Comparison of ENCODE assay signal across 9 cellular contexts in genomic region chr20:21505161-21505809, GRCh38. TPM values are rescaled to one million over a fixed set of nuclear protein-coding genes. Genes with fewer than 3 reads are reported as not detected.
DNase-seq lines count a peak whose midpoint lies in the region; ATAC-seq, FAIRE-seq and TF ChIP-seq lines count a peak whose summit lies in the region.
"Had no signal": no experiment of that assay in that cellular context is flagged by ENCODE, and none has a peak within 500 bp of the region (broad histone marks: within the 10 kb centered on the region; RNA-seq: fewer than 3 reads in every experiment).

No MANE protein-coding gene starts in this region.

- peaks cover 44 to 99% (median 71%) of the 10 kb centered on the region in 3 donors for H3K27me3 ChIP-seq in stomach

- H3K4me1 Mint-ChIP-seq in activated T-helper 1 cell treated with anti-CD3 and anti-CD28 coated beads, Interleukin-12 subunit alpha, Interleukin-12 subunit beta, Interleukin-2, Interleukin-4 antibody, amounts not matched to agents 30 ng/mL and 10 ng/mL and 1 ng/mL, durations not matched to agents 14 hours and 24 hours and 36 hours (ENCODE audit: low read depth) = peaks cover 25% of the 10 kb centered on the region
- peaks cover 23% of the 10 kb centered on the region for H3K4me1 Mint-ChIP-seq in neural crest cell

- WGBS in stomach, 5 donors = 2 to 5% (median 2%) methylated on average over 22 to 36 of the region's 36 CpGs

- intact Hi-C loops in OCI-LY7 (cut with micrococcal nuclease; ENCODE audit: unreplicated experiment) = loop anchor here (1.0 to 5.0 kb wide), 4 partner anchors 269 to 668 kb away; no protein-coding TSS in a partner anchor
- intact Hi-C loops in activated T-helper 1 cell treated with anti-CD3 and anti-CD28 coated beads, Interleukin-12 subunit alpha, Interleukin-12 subunit beta, Interleukin-2, Interleukin-4 antibody, amounts not matched to agents 30 ng/mL and 10 ng/mL and 1 ng/mL, durations not matched to agents 14 hours and 24 hours and 36 hours (cut with micrococcal nuclease) = loop anchor here (1.0 to 2.0 kb wide), 4 partner anchors 269 to 645 kb away; no protein-coding TSS in a partner anchor
- intact Hi-C loops in stomach (cut with DNase I; ENCODE audit: low total_unique reads) = loop anchor here (5.0 kb wide), 3 partner anchors 268 to 663 kb away; no protein-coding TSS in a partner anchor

- H3K36me3 Mint-ChIP-seq in activated T-helper 1 cell treated with anti-CD3 and anti-CD28 coated beads, Interleukin-12 subunit alpha, Interleukin-12 subunit beta, Interleukin-2, Interleukin-4 antibody, amounts not matched to agents 30 ng/mL and 10 ng/mL and 1 ng/mL, durations not matched to agents 14 hours and 24 hours and 36 hours (ENCODE audit: low read depth) = peaks cover 7% of the 10 kb centered on the region
- H3K36me3 Mint-ChIP-seq in neural crest cell (ENCODE audit: low read depth) = no peaks in the 10 kb centered on the region

- peak; percentile 40 for ATAC-seq in HG02885 (IDR thresholded peaks at IDR 0.05; ENCODE audit: poor library complexity, unreplicated experiment)

- DNase-seq in D721Med (ENCODE audit: insufficient read length, low spot score) = no peak
- DNase-seq in OCI-LY7 (ENCODE audit: low spot score) = peak; percentile 60
- DNase-seq in activated T-helper 1 cell treated with anti-CD3 and anti-CD28 coated beads, Interleukin-12 subunit alpha, Interleukin-12 subunit beta, Interleukin-2, Interleukin-4 antibody, amounts not matched to agents 30 ng/mL and 10 ng/mL and 1 ng/mL, durations not matched to agents 14 hours and 24 hours and 36 hours (ENCODE audit: low spot score) = peak; percentile 60
- peak; percentile 51 for DNase-seq in fibroblast of pulmonary artery (ENCODE audit: low read depth)
- peak; percentile 92 for DNase-seq in neural crest cell (ENCODE audit: low read depth, low spot score)
- peak; percentile 78 for DNase-seq in stomach
- no peak for DNase-seq in cerebellar nuclear complex (lab: John Stamatoyannopoulos, UW)

- no peak for TF ChIP-seq EP300 in stomach (IDR thresholded peaks at IDR 0.05)

- POLR2A ChIA-PET in OCI-LY7 (lab: Charles Lee) = no interaction called here

- no peak overlapping the region for H2AFZ ChIP-seq in OCI-LY7 (ENCODE audit: low read length)

- no peak overlapping the region for H3K4me2 ChIP-seq in OCI-LY7 (ENCODE audit: low read length)

- H3K27me3 Mint-ChIP-seq in activated T-helper 1 cell treated with anti-CD3 and anti-CD28 coated beads, Interleukin-12 subunit alpha, Interleukin-12 subunit beta, Interleukin-2, Interleukin-4 antibody, amounts not matched to agents 30 ng/mL and 10 ng/mL and 1 ng/mL, durations not matched to agents 14 hours and 24 hours and 36 hours (ENCODE audit: insufficient read depth) = peaks cover 51% of the 10 kb centered on the region
- peaks cover 93% of the 10 kb centered on the region for H3K27me3 Mint-ChIP-seq in neural crest cell (ENCODE audit: low read depth)

- H3K4me3 ChIP-seq in OCI-LY7 (ENCODE audit: low read depth, low read length, poor library complexity, severe bottlenecking) = no peak overlapping the region
- peak overlapping the region; percentile 46 for H3K4me3 ChIP-seq in fibroblast of pulmonary artery (replicated peaks; ENCODE audit: low read depth, low read length)
- H3K4me3 ChIP-seq in stomach = peak overlapping the region; percentile 36 to 63 (median 48)

- H3K79me2 ChIP-seq in OCI-LY7 (ENCODE audit: insufficient read depth, low read depth, low read length) = no peaks in the 10 kb centered on the region

- TF ChIP-seq POLR2A in stomach (IDR thresholded peaks at IDR 0.05) = no peak

- peak overlapping the region; percentile 63 for H3K27ac Mint-ChIP-seq in activated T-helper 1 cell treated with anti-CD3 and anti-CD28 coated beads, Interleukin-12 subunit alpha, Interleukin-12 subunit beta, Interleukin-2, Interleukin-4 antibody, amounts not matched to agents 30 ng/mL and 10 ng/mL and 1 ng/mL, durations not matched to agents 14 hours and 24 hours and 36 hours
- no peak overlapping the region for H3K27ac Mint-ChIP-seq in neural crest cell (ENCODE audit: unreplicated experiment)

- CTCF ChIA-PET in OCI-LY7 (lab: Charles Lee; ENCODE audit: unreplicated experiment) = interaction anchor here (0.7 to 1.1 kb wide), 3 partner anchors 267 to 646 kb away, joined by 3 to 4 read pairs (median 3); no protein-coding TSS in a partner anchor

- H3K9me2 ChIP-seq in OCI-LY7 (ENCODE audit: insufficient read depth, low read length) = no peaks in the 10 kb centered on the region

- H3K4me3 Mint-ChIP-seq in activated T-helper 1 cell treated with anti-CD3 and anti-CD28 coated beads, Interleukin-12 subunit alpha, Interleukin-12 subunit beta, Interleukin-2, Interleukin-4 antibody, amounts not matched to agents 30 ng/mL and 10 ng/mL and 1 ng/mL, durations not matched to agents 14 hours and 24 hours and 36 hours = peak overlapping the region; percentile 57
- H3K4me3 Mint-ChIP-seq in neural crest cell = peak overlapping the region; percentile 67

- H3K36me3 ChIP-seq in OCI-LY7 (ENCODE audit: insufficient read depth, low read length) = no peaks in the 10 kb centered on the region
- no peaks in the 10 kb centered on the region for H3K36me3 ChIP-seq in stomach

- peak; percentile 90 for TF ChIP-seq CTCF in D721Med (IDR thresholded peaks at IDR 0.05; ENCODE audit: insufficient read depth, missing control alignments)
- peak; percentile 96 for TF ChIP-seq CTCF in OCI-LY7 (conservative IDR thresholded peaks at IDR 0.05; ENCODE audit: low read length)
- TF ChIP-seq CTCF in fibroblast of pulmonary artery (IDR thresholded peaks at IDR 0.05; ENCODE audit: low read length, missing control alignments) = peak; percentile 90
- TF ChIP-seq CTCF in neural crest cell (conservative IDR thresholded peaks at IDR 0.05) = peak; percentile 100
- peak in 6 of 7 experiments; percentile 65 to 98 (median 94) for TF ChIP-seq CTCF in stomach (IDR thresholded peaks at IDR 0.05)

- H3K27ac ChIP-seq in OCI-LY7 (ENCODE audit: low read depth, low read length, poor library complexity, severe bottlenecking) (no peak overlapping the region), stomach (no peak overlapping the region)

- H3K9me3 ChIP-seq in OCI-LY7 (ENCODE audit: low read length) (no peaks in the 10 kb centered on the region), stomach (no peaks in the 10 kb centered on the region)

- no peaks in the 10 kb centered on the region for H3K9me3 Mint-ChIP-seq in activated T-helper 1 cell treated with anti-CD3 and anti-CD28 coated beads, Interleukin-12 subunit alpha, Interleukin-12 subunit beta, Interleukin-2, Interleukin-4 antibody, amounts not matched to agents 30 ng/mL and 10 ng/mL and 1 ng/mL, durations not matched to agents 14 hours and 24 hours and 36 hours
- no peaks in the 10 kb centered on the region for H3K9me3 Mint-ChIP-seq in neural crest cell

- no peak for FAIRE-seq in D721Med (lab: Jason Lieb, UNC)

- H3K4me1 ChIP-seq in OCI-LY7 (ENCODE audit: insufficient read depth, low read length, poor library complexity, severe bottlenecking) (no peaks in the 10 kb centered on the region), stomach (peaks cover 22 to 46% (median 34%) of the 10 kb centered on the region in 4 donors)

- no peaks in the 10 kb centered on the region for H4K20me1 ChIP-seq in OCI-LY7 (ENCODE audit: insufficient read depth, low read length)

- BruUV-seq in OCI-LY7 (replicated peaks; lab: Mats Ljungman, UMichigan) = no TSS peak

RNA-seq across cellular contexts. Expression of gene NKX2-2, which starts 8.6 kb away (rescaled TPM):
- not detected in 2 replicates for total RNA-seq in OCI-LY7 (2014; rRNA removed; shearing (Covaris generic))
- total RNA-seq in OCI-LY7 (2022) (not detected in 2 replicates), neural crest cell (not detected in 2 replicates), stomach (1 to 10 TPM in 2 of 5 donors, under 1 TPM in 2, not detected in 1; 0.18 to 4.8 (median 1.3) TPM)
- not detected in 2 replicates for total RNA-seq in activated T-helper 1 cell treated with anti-CD3 and anti-CD28 coated beads, Interleukin-12 subunit alpha, Interleukin-12 subunit beta, Interleukin-2, Interleukin-4 antibody, amounts not matched to agents 30 ng/mL and 10 ng/mL and 1 ng/mL, durations not matched to agents 14 hours and 24 hours and 36 hours
- 1 to 10 TPM in 2 of 3 donors, under 1 TPM in 1; 0.18 to 1.8 (median 1.4) TPM for polyA plus RNA-seq in stomach
- total RNA-seq: activated CD8-positive, alpha-beta memory T cell treated with anti-CD3 and anti-CD28 coated beads for 36 hours had no signal

Comparison
In these comparisons a context has a peak if more than half of its experiments do, and no peak if none do; other contexts are left out.
1. DNase-seq: peak in OCI-LY7 (single experiment), activated T-helper 1 cell treated with anti-CD3 and anti-CD28 coated beads, Interleukin-12 subunit alpha, Interleukin-12 subunit beta, Interleukin-2, Interleukin-4 antibody, amounts not matched to agents 30 ng/mL and 10 ng/mL and 1 ng/mL, durations not matched to agents 14 hours and 24 hours and 36 hours (single experiment), fibroblast of pulmonary artery (single experiment), neural crest cell (single experiment) and stomach (single experiment); none in D721Med (single experiment) and cerebellar nuclear complex (0 of 2).
2. Peak in every context shown above with its lines, with median percentiles within 50 percentile points of each other: CTCF ChIP-seq.